18 cellular contexts compared by ENCODE assay signal in genomic region chr18:48678237-48679115, GRCh38.
A peak's percentile ranks its signal among the peaks of the same experiment; 100 is the strongest.
DNase-seq lines count a peak whose midpoint lies in the region; ATAC-seq, FAIRE-seq and TF ChIP-seq lines count a peak whose summit lies in the region.
"Had no signal": no experiment of that assay in that cellular context is flagged by ENCODE, and none has a peak within 500 bp of the region (broad histone marks: within the 10 kb centered on the region; RNA-seq: fewer than 3 reads in every experiment).

No MANE protein-coding gene starts in this region.

- peak overlapping the region; percentile 34 for H3K27ac Mint-ChIP-seq in astrocyte (ENCODE audit: unreplicated experiment)
- H3K27ac Mint-ChIP-seq in CD4-positive, alpha-beta T cell, result no peak overlapping the region

- H3K36me3 ChIP-seq in BLaER1 treated with 17β-estradiol and CSF1 and Interleukin-3, amounts not matched to agents 10 nM and 100 nM, result peaks cover 0 to 21% (median 0%) of the 10 kb centered on the region in 11 experiments; a peak in 4 of 22 replicates
- H3K36me3 ChIP-seq in astrocyte (ENCODE audit: insufficient read depth, low read length) (peaks cover 11% of the 10 kb centered on the region), sigmoid colon (peaks cover 0 to 18% (median 0%) of the 10 kb centered on the region in 4 donors)

- H3K36me3 Mint-ChIP-seq in astrocyte (ENCODE audit: low read depth, unreplicated experiment), result peaks cover 13% of the 10 kb centered on the region
- no peaks in the 10 kb centered on the region for H3K36me3 Mint-ChIP-seq in CD4-positive, alpha-beta T cell (ENCODE audit: low read depth)

- POLR2A ChIA-PET in CD4-positive, alpha-beta T cell (lab: Charles Lee), result no interaction called here

- no peak overlapping the region for H3K4me3 Mint-ChIP-seq in astrocyte (ENCODE audit: unreplicated experiment)
- H3K4me3 Mint-ChIP-seq in CD4-positive, alpha-beta T cell, result no peak overlapping the region

- no peaks in the 10 kb centered on the region for H3K9me3 ChIP-seq in BLaER1 treated with 17β-estradiol and CSF1 and Interleukin-3, amounts not matched to agents 10 nM and 100 nM (replicated peaks in 1 of 11)
- no peaks in the 10 kb centered on the region for H3K9me3 ChIP-seq in astrocyte (ENCODE audit: insufficient read depth, low read depth, low read length)
- H3K9me3 ChIP-seq in sigmoid colon, result no peaks in the 10 kb centered on the region
- H3K9me3 ChIP-seq in CD4-positive, alpha-beta T cell (ENCODE audit: control insufficient read depth, low read length), result no peaks in the 10 kb centered on the region

- H3K4me1 Mint-ChIP-seq in astrocyte (ENCODE audit: low read depth, unreplicated experiment), result peaks cover 29% of the 10 kb centered on the region
- H3K4me1 Mint-ChIP-seq in CD4-positive, alpha-beta T cell (ENCODE audit: low read depth), result no peaks in the 10 kb centered on the region

- no peak for ATAC-seq in CD4-positive, alpha-beta T cell (ENCODE audit: poor library complexity)

- no peak for FAIRE-seq in astrocyte (lab: Jason Lieb, UNC)
- FAIRE-seq: GM12891, GM18507 had no signal

- H3K4me2 ChIP-seq in BLaER1 treated with 17β-estradiol and CSF1 and Interleukin-3, amounts not matched to agents 10 nM and 100 nM, result peak overlapping the region; percentile 31 to 71 (median 62)
- no peak overlapping the region for H3K4me2 ChIP-seq in astrocyte (ENCODE audit: low read length)

- peaks cover 0 to 33% (median 0%) of the 10 kb centered on the region in 11 experiments; a peak in 4 of 22 replicates for H4K20me1 ChIP-seq in BLaER1 treated with 17β-estradiol and CSF1 and Interleukin-3, amounts not matched to agents 10 nM and 100 nM
- H4K20me1 ChIP-seq in astrocyte (ENCODE audit: insufficient read depth, low read length), result peaks cover 37% of the 10 kb centered on the region

- H3K27me3 ChIP-seq in BLaER1 treated with 17β-estradiol and CSF1 and Interleukin-3, amounts not matched to agents 10 nM and 100 nM, result no peaks in the 10 kb centered on the region
- no peaks in the 10 kb centered on the region for H3K27me3 ChIP-seq in astrocyte (ENCODE audit: insufficient read depth, low read length)
- H3K27me3 ChIP-seq in sigmoid colon, result no peaks in the 10 kb centered on the region
- H3K27me3 ChIP-seq in CD4-positive, alpha-beta T cell (ENCODE audit: control insufficient read depth, insufficient read depth, low read length), result no peaks in the 10 kb centered on the region

- H3K79me2 ChIP-seq in astrocyte (ENCODE audit: insufficient read depth, low read length), result peaks cover 5% of the 10 kb centered on the region

- CTCF ChIA-PET in CD4-positive, alpha-beta T cell (lab: Charles Lee), result no interaction called here

- peak; percentile 14 for DNase-seq in activated effector memory CD4-positive, alpha-beta T cell treated with anti-CD3 and anti-CD28 coated beads, Interleukin-2, amount 50 U/mL, for 16 hours
- DNase-seq in activated effector memory CD4-positive, alpha-beta T cell treated with Interleukin-2 at 50 U/mL for 16 hours, result no peak
- DNase-seq in astrocyte (ENCODE audit: low read depth), result no peak
- peak; percentile 55 for DNase-seq in sigmoid colon
- DNase-seq in CD4-positive, alpha-beta T cell, result no peak
- no peak for DNase-seq in foreskin melanocyte
- no peak for DNase-seq in NCI-H1092 treated with DMSO at 0.1 percent for 48 hours (lab: John Stamatoyannopoulos, UW)
- DNase-seq: GDM1; HCEC 1CT; NCI-H1436 treated with DMSO at 0.1 percent for 48 hours; NCI-H2029 treated with DMSO at 0.1 percent for 48 hours; NCI-H2171 treated with DMSO at 0.1 percent for 48 hours; NCI-H446 treated with DMSO at 0.1 percent for 48 hours; NK-92 treated with Interleukin-12 subunit alpha and Interleukin-12 subunit beta, amount 100 ng/mL, for 24 hours had no signal

- H3K9ac ChIP-seq in BLaER1 treated with 17β-estradiol and CSF1 and Interleukin-3, amounts not matched to agents 10 nM and 100 nM, result peak overlapping the region in 2 of 11 experiments; percentile 0 to 11; a peak in 3 of 22 replicates
- H3K9ac ChIP-seq in astrocyte (ENCODE audit: low read length), result no peak overlapping the region
- H3K9ac ChIP-seq: GM23248 had no signal

- no peaks in the 10 kb centered on the region for H3K27me3 Mint-ChIP-seq in astrocyte (ENCODE audit: low read depth, unreplicated experiment)
- no peaks in the 10 kb centered on the region for H3K27me3 Mint-ChIP-seq in CD4-positive, alpha-beta T cell

- no peak for TF ChIP-seq CTCF in astrocyte (IDR thresholded peaks at IDR 0.05; ENCODE audit: insufficient read depth, low read depth, low read length)
- no peak for TF ChIP-seq CTCF in sigmoid colon (IDR thresholded peaks at IDR 0.05)
- no peak for TF ChIP-seq CTCF in CD4-positive, alpha-beta T cell (IDR thresholded peaks at IDR 0.05)

- H3K27ac ChIP-seq in BLaER1 treated with 17β-estradiol and CSF1 and Interleukin-3, amounts not matched to agents 10 nM and 100 nM, result no peak overlapping the region
- H3K27ac ChIP-seq in astrocyte (ENCODE audit: low read depth, low read length) (no peak overlapping the region), sigmoid colon (peak overlapping the region in 1 of 4 donors; percentile 23)
- no peak overlapping the region for H3K27ac ChIP-seq in CD4-positive, alpha-beta T cell (ENCODE audit: low read depth, low read length)
- H3K27ac ChIP-seq: GM23248 had no signal

- TF ChIP-seq EP300 in sigmoid colon (IDR thresholded peaks at IDR 0.05), result no peak

- no peak overlapping the region for H3K4me3 ChIP-seq in BLaER1 treated with 17β-estradiol and CSF1 and Interleukin-3, amounts not matched to agents 10 nM and 100 nM
- H3K4me3 ChIP-seq in astrocyte (ENCODE audit: insufficient read depth, low read depth, low read length) (no peak overlapping the region), sigmoid colon (no peak overlapping the region)
- H3K4me3 ChIP-seq: GM23248 had no signal

- intact Hi-C loops in sigmoid colon (cut with DNase I), result loop anchor here (5.0 to 10.0 kb wide), 6 partner anchors 104 to 806 kb away; partner anchors contain the start of gene C18orf32
- intact Hi-C loops in CD4-positive, alpha-beta T cell (cut with DNase I, micrococcal nuclease), result loop anchor here (5.0 to 10.0 kb wide), 8 partner anchors 99 to 1679 kb away; partner anchors contain the start of gene CFAP53 (in 1 of the 2)

- peaks cover 51 to 83% (median 77%) of the 10 kb centered on the region in 10 experiments for H3K4me1 ChIP-seq in BLaER1 treated with 17β-estradiol and CSF1 and Interleukin-3, amounts not matched to agents 10 nM and 100 nM
- H3K4me1 ChIP-seq in astrocyte (ENCODE audit: insufficient read depth, low read length) (peaks cover 29% of the 10 kb centered on the region), sigmoid colon (peaks cover 0 to 59% (median 35%) of the 10 kb centered on the region in 4 donors)

- H3K9me3 Mint-ChIP-seq in astrocyte (ENCODE audit: unreplicated experiment), result no peaks in the 10 kb centered on the region
- no peaks in the 10 kb centered on the region for H3K9me3 Mint-ChIP-seq in CD4-positive, alpha-beta T cell

- 86 to 89% methylated on average over 16 of the region's 16 CpGs for WGBS in sigmoid colon, 2 donors

- H2AFZ ChIP-seq in astrocyte (ENCODE audit: low read depth, low read length), result no peak overlapping the region
- H2AFZ ChIP-seq: GM23248 had no signal

- TF ChIP-seq POLR2A in sigmoid colon (IDR thresholded peaks at IDR 0.05), result no peak

Comparison
In these comparisons a context has a peak if more than half of its experiments do, and no peak if none do; other contexts are left out.
1. DNase-seq: peak in activated effector memory CD4-positive, alpha-beta T cell treated with anti-CD3 and anti-CD28 coated beads, Interleukin-2, amount 50 U/mL, for 16 hours (single experiment) and sigmoid colon (single experiment); none in activated effector memory CD4-positive, alpha-beta T cell treated with Interleukin-2 at 50 U/mL for 16 hours (single experiment), astrocyte (single experiment), CD4-positive, alpha-beta T cell (0 of 10), foreskin melanocyte (single experiment) and NCI-H1092 treated with DMSO at 0.1 percent for 48 hours (single experiment).